16 cellular contexts compared by ENCODE assay signal in the genomic region with DNA sequence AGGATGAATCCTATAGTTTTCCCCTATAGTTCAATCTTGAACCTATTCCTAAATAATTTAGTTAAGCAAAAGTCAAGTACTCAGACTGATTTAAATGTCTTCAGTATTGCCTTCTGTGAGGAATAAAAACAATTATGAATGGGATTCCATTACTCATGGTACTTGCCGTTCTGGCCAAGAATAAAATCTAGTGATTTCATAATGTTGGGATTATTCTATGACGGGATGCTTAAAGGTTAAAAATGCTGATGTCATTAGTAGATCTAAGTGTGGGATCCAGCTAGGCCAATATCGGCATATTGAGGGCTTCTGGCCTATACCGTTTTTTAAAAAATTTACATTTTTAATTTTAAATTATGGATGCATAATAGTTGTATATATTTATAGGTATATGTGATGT. TPM values are rescaled to one million over a fixed set of nuclear protein-coding genes. Genes with fewer than 3 reads are reported as not detected.
DNase-seq lines count a peak whose midpoint lies in the region; ATAC-seq and TF ChIP-seq lines count a peak whose summit lies in the region.
"Had no signal": no experiment of that assay in that cellular context is flagged by ENCODE, and none has a peak within 500 bp of the region (broad histone marks: within the 10 kb centered on the region; RNA-seq: fewer than 3 reads in every experiment).

No MANE protein-coding gene starts in this region.

- TF ChIP-seq CTCF in AG10803 (conservative IDR thresholded peaks at IDR 0.05; ENCODE audit: low read length) (no peak), fibroblast of mammary gland (conservative IDR thresholded peaks at IDR 0.05; ENCODE audit: control insufficient read depth, insufficient read depth, low read depth, low read length) (no peak), lower lobe of right lung (IDR thresholded peaks at IDR 0.05) (no peak)

- no peaks in the 10 kb centered on the region for H3K9me3 ChIP-seq in lower lobe of right lung
- H3K9me3 ChIP-seq: A549 had no signal

- ATAC-seq in GM18867 (IDR thresholded peaks at IDR 0.05; ENCODE audit: unreplicated experiment) (no peak), lower lobe of right lung (no peak)
- ATAC-seq: A549; CD8-positive, alpha-beta T cell; HepG2 had no signal

- no peak overlapping the region for H3K27ac ChIP-seq in lower lobe of right lung
- H3K27ac ChIP-seq: 22Rv1, A549 had no signal

- no peaks in the 10 kb centered on the region for H3K36me3 ChIP-seq in lower lobe of right lung

- DNase-seq in AG10803 (ENCODE audit: low read depth) (peak; percentile 18), amniotic epithelial cell (ENCODE audit: low read depth) (peak; percentile 66), fibroblast of mammary gland (ENCODE audit: low read depth) (peak; percentile 50), iris pigment epithelial cell (ENCODE audit: low read depth) (peak; percentile 71), lower lobe of right lung (no peak), NCI-H2171 (lab: John Stamatoyannopoulos, UW) (no peak), DMS53 treated with DMSO at 0.1 percent for 48 hours (lab: John Stamatoyannopoulos, UW; ENCODE audit: unreplicated experiment) (no peak)
- DNase-seq: Calu3; CD8-positive, alpha-beta T cell; DND-41; H9 had no signal

- no peak overlapping the region for H3K4me3 ChIP-seq in AG10803 (ENCODE audit: low read length)
- H3K4me3 ChIP-seq in fibroblast of mammary gland (ENCODE audit: control insufficient read depth, low read depth, low read length) = no peak overlapping the region
- H3K4me3 ChIP-seq in lower lobe of right lung = no peak overlapping the region
- H3K4me3 ChIP-seq: A549; BLaER1 treated with 17β-estradiol and CSF1 and Interleukin-3, amounts not matched to agents 10 nM and 100 nM had no signal

- intact Hi-C loops in lower lobe of right lung (cut with DNase I) = no loop called here

- no peaks in the 10 kb centered on the region for H3K27me3 ChIP-seq in lower lobe of right lung (ENCODE audit: low read depth)
- H3K27me3 ChIP-seq: BLaER1 treated with 17β-estradiol and CSF1 and Interleukin-3, amounts not matched to agents 10 nM and 100 nM had no signal

- peaks cover 15% of the 10 kb centered on the region for H3K4me1 ChIP-seq in lower lobe of right lung
- H3K4me1 ChIP-seq: A549 had no signal

RNA-seq across cellular contexts. Expression of gene BPGM, which starts 5.3 kb away (rescaled TPM):
- 16.9 TPM for total RNA-seq in lower lobe of right lung

Comparison
In these comparisons a context has a peak if more than half of its experiments do, and no peak if none do; other contexts are left out.
1. DNase-seq: peak in AG10803 (single experiment), amniotic epithelial cell (single experiment), fibroblast of mammary gland (single experiment) and iris pigment epithelial cell (single experiment); none in lower lobe of right lung (single experiment), NCI-H2171 (single experiment) and DMS53 treated with DMSO at 0.1 percent for 48 hours (single experiment).